Comparison of ENCODE assay signal across 9 cellular contexts in genomic region chr13:30307966-30308290, GRCh38. TPM values are rescaled to one million over a fixed set of nuclear protein-coding genes. Genes with fewer than 3 reads are reported as not detected.
DNase-seq lines count a peak whose midpoint lies in the region; ATAC-seq, FAIRE-seq and TF ChIP-seq lines count a peak whose summit lies in the region.
"Had no signal": no experiment of that assay in that cellular context is flagged by ENCODE, and none has a peak within 500 bp of the region (broad histone marks: within the 10 kb centered on the region; RNA-seq: fewer than 3 reads in every experiment).

No MANE protein-coding gene starts in this region.

- dilution Hi-C loops in keratinocyte (cut with MboI; ENCODE audit: extremely low pct_ligation_motif_present, low sequenced_read_pairs), result no loop called here

- H3K4me3 ChIP-seq in keratinocyte (ENCODE audit: control insufficient read depth in 2 of 3, extremely low read depth in 1 of 3, insufficient read depth in 2 of 3, low read depth in 1 of 3, low read length in 3 of 3) (peak overlapping the region; percentile 86 to 96 (median 91)), suprapubic skin (peak overlapping the region; percentile 88)

- peaks cover 36% of the 10 kb centered on the region for H3K79me2 ChIP-seq in keratinocyte (ENCODE audit: control insufficient read depth, insufficient read depth, low read length)

- H3K4me3 Mint-ChIP-seq in T-helper 1 cell treated with Interleukin-12 subunit alpha and Interleukin-12 subunit beta and Interleukin-4 antibody, amounts not matched to agents 30 μg/mL and 1 μg/mL, for 36 hours, result peak overlapping the region; percentile 88
- peak overlapping the region; percentile 86 for H3K4me3 Mint-ChIP-seq in activated T-helper 2 cell treated with anti-CD3 and anti-CD28 coated beads, Interferon-gamma antibody, Interleukin-2, Interleukin-4, amounts not matched to agents 10 μg/mL and 5 μg/mL and 100 μg/mL, durations not matched to agents 14 hours and 24 hours and 36 hours (ENCODE audit: low read depth)

- intact Hi-C loops in activated T-helper 2 cell treated with anti-CD3 and anti-CD28 coated beads, Interferon-gamma antibody, Interleukin-2, Interleukin-4, amounts not matched to agents 10 μg/mL and 5 μg/mL and 100 μg/mL, durations not matched to agents 14 hours and 24 hours and 36 hours (cut with micrococcal nuclease), result loop anchor here (2.0 to 10.0 kb wide), 9 partner anchors 56 to 551 kb away; partner anchors contain the start of genes HMGB1, UBE2L5 and USPL1

- H3K36me3 ChIP-seq in keratinocyte (ENCODE audit: control insufficient read depth in 2 of 2, extremely low read depth in 1 of 2, insufficient read depth in 2 of 2, low read length in 2 of 2) (peaks cover 0 to 6% of the 10 kb centered on the region in 2 experiments), suprapubic skin (no peaks in the 10 kb centered on the region)

- H3K9me1 ChIP-seq in keratinocyte (ENCODE audit: control insufficient read depth, extremely low read depth, insufficient read depth, low read length), result no peaks in the 10 kb centered on the region

- H3K4me2 ChIP-seq in keratinocyte (ENCODE audit: control insufficient read depth, extremely low read depth, insufficient read depth, low read depth, low read length), result peak overlapping the region; percentile 77

- H3K4me1 ChIP-seq in keratinocyte (ENCODE audit: control insufficient read depth, extremely low read depth, insufficient read depth, low read length) (peaks cover 13% of the 10 kb centered on the region), suprapubic skin (peaks cover 50% of the 10 kb centered on the region)

- peaks cover 37% of the 10 kb centered on the region for H3K4me1 Mint-ChIP-seq in T-helper 1 cell treated with Interleukin-12 subunit alpha and Interleukin-12 subunit beta and Interleukin-4 antibody, amounts not matched to agents 30 μg/mL and 1 μg/mL, for 36 hours (ENCODE audit: low read depth)
- H3K4me1 Mint-ChIP-seq in activated T-helper 2 cell treated with anti-CD3 and anti-CD28 coated beads, Interferon-gamma antibody, Interleukin-2, Interleukin-4, amounts not matched to agents 10 μg/mL and 5 μg/mL and 100 μg/mL, durations not matched to agents 14 hours and 24 hours and 36 hours (ENCODE audit: low read depth), result peaks cover 38% of the 10 kb centered on the region

- TF ChIP-seq POLR2A in suprapubic skin (IDR thresholded peaks at IDR 0.05), result no peak

- 30% methylated on average over 8 of the region's 8 CpGs for WGBS in suprapubic skin

- peak overlapping the region; percentile 84 for H3K9ac ChIP-seq in keratinocyte (ENCODE audit: control insufficient read depth, extremely low read depth, insufficient read depth, low read length)

- no peaks in the 10 kb centered on the region for H3K9me3 ChIP-seq in keratinocyte (ENCODE audit: control insufficient read depth, low read depth, low read length)
- H3K9me3 ChIP-seq in suprapubic skin, result no peaks in the 10 kb centered on the region

- ATAC-seq in GM18873 (IDR thresholded peaks at IDR 0.05; ENCODE audit: low FRiP score, unreplicated experiment), result no peak

- H4K20me1 ChIP-seq in keratinocyte (ENCODE audit: control insufficient read depth, extremely low read depth, insufficient read depth, low read length), result no peaks in the 10 kb centered on the region

- H3K9me3 Mint-ChIP-seq in T-helper 1 cell treated with Interleukin-12 subunit alpha and Interleukin-12 subunit beta and Interleukin-4 antibody, amounts not matched to agents 30 μg/mL and 1 μg/mL, for 36 hours, result no peaks in the 10 kb centered on the region
- no peaks in the 10 kb centered on the region for H3K9me3 Mint-ChIP-seq in activated T-helper 2 cell treated with anti-CD3 and anti-CD28 coated beads, Interferon-gamma antibody, Interleukin-2, Interleukin-4, amounts not matched to agents 10 μg/mL and 5 μg/mL and 100 μg/mL, durations not matched to agents 14 hours and 24 hours and 36 hours

- H3K27ac ChIP-seq in keratinocyte (ENCODE audit: control insufficient read depth, insufficient read depth, low read length), result peak overlapping the region; percentile 69
- H3K27ac ChIP-seq in suprapubic skin, result peak overlapping the region; percentile 89

- H3K27me3 Mint-ChIP-seq in T-helper 1 cell treated with Interleukin-12 subunit alpha and Interleukin-12 subunit beta and Interleukin-4 antibody, amounts not matched to agents 30 μg/mL and 1 μg/mL, for 36 hours (ENCODE audit: low read depth), result no peaks in the 10 kb centered on the region
- H3K27me3 Mint-ChIP-seq in activated T-helper 2 cell treated with anti-CD3 and anti-CD28 coated beads, Interferon-gamma antibody, Interleukin-2, Interleukin-4, amounts not matched to agents 10 μg/mL and 5 μg/mL and 100 μg/mL, durations not matched to agents 14 hours and 24 hours and 36 hours (ENCODE audit: low read depth), result no peaks in the 10 kb centered on the region

- peak overlapping the region; percentile 98 for H2AFZ ChIP-seq in keratinocyte (ENCODE audit: control insufficient read depth, low read length)

- no peak for TF ChIP-seq EP300 in suprapubic skin (IDR thresholded peaks at IDR 0.05)

- TF ChIP-seq CTCF in keratinocyte (optimal IDR thresholded peaks at IDR 0.05 in 1 of 3, IDR thresholded peaks at IDR 0.05 in 1 of 3, conservative IDR thresholded peaks at IDR 0.05 in 1 of 3; ENCODE audit: extremely low read depth in 1 of 3, insufficient read depth in 2 of 3, low read length in 3 of 3) (no peak), suprapubic skin (IDR thresholded peaks at IDR 0.05) (no peak)

- DNase-seq in T-helper 1 cell, result no peak
- no peak for DNase-seq in activated T-helper 2 cell treated with anti-CD3 and anti-CD28 coated beads, Interferon-gamma antibody, Interleukin-2, Interleukin-4, amounts not matched to agents 10 μg/mL and 5 μg/mL and 100 μg/mL, durations not matched to agents 14 hours and 24 hours and 36 hours (ENCODE audit: low spot score)
- DNase-seq in keratinocyte (ENCODE audit: low read depth, low spot score), result no peak
- no peak for DNase-seq in suprapubic skin (ENCODE audit: low spot score in 2 of 2)
- no peak for DNase-seq in NCI-H2081 (lab: John Stamatoyannopoulos, UW)
- DNase-seq in HTR-8/SVneo (ENCODE audit: insufficient read length, low spot score), result no peak

- H3K27ac Mint-ChIP-seq in T-helper 1 cell treated with Interleukin-12 subunit alpha and Interleukin-12 subunit beta and Interleukin-4 antibody, amounts not matched to agents 30 μg/mL and 1 μg/mL, for 36 hours, result no peak overlapping the region
- H3K27ac Mint-ChIP-seq in activated T-helper 2 cell treated with anti-CD3 and anti-CD28 coated beads, Interferon-gamma antibody, Interleukin-2, Interleukin-4, amounts not matched to agents 10 μg/mL and 5 μg/mL and 100 μg/mL, durations not matched to agents 14 hours and 24 hours and 36 hours, result no peak overlapping the region

- peaks cover 9% of the 10 kb centered on the region for H3K36me3 Mint-ChIP-seq in T-helper 1 cell treated with Interleukin-12 subunit alpha and Interleukin-12 subunit beta and Interleukin-4 antibody, amounts not matched to agents 30 μg/mL and 1 μg/mL, for 36 hours (ENCODE audit: low read depth)
- H3K36me3 Mint-ChIP-seq in activated T-helper 2 cell treated with anti-CD3 and anti-CD28 coated beads, Interferon-gamma antibody, Interleukin-2, Interleukin-4, amounts not matched to agents 10 μg/mL and 5 μg/mL and 100 μg/mL, durations not matched to agents 14 hours and 24 hours and 36 hours (ENCODE audit: low read depth), result no peaks in the 10 kb centered on the region

- FAIRE-seq in keratinocyte (lab: Jason Lieb, UNC) (no peak), HTR-8/SVneo (lab: Jason Lieb, UNC) (no peak)
- FAIRE-seq: colon had no signal

- H3K27me3 ChIP-seq in keratinocyte (ENCODE audit: control insufficient read depth, extremely low read depth, insufficient read depth, low read length) (no peaks in the 10 kb centered on the region), suprapubic skin (no peaks in the 10 kb centered on the region)

RNA-seq across cellular contexts. Expression of gene KATNAL1, which starts 0.6 kb away (rescaled TPM):
- 10.8 and 13.0 TPM in 2 replicates for total RNA-seq in activated T-helper 2 cell treated with anti-CD3 and anti-CD28 coated beads, Interferon-gamma antibody, Interleukin-2, Interleukin-4, amounts not matched to agents 10 μg/mL and 5 μg/mL and 100 μg/mL, durations not matched to agents 14 hours and 24 hours and 36 hours
- 6.1 to 10.1 TPM (median 8.1 TPM) in 3 replicates for polyA plus RNA-seq in keratinocyte
- polyA plus RNA-seq in keratinocyte (2011; ENCODE audit: low read depth), result 3.6 TPM
- polyA plus RNA-seq in keratinocyte (2011; cell fraction: cytosol; rRNA removed), result 6.9 and 9.8 TPM in 2 replicates
- 9.6 and 10.4 TPM in 2 replicates for polyA plus RNA-seq in keratinocyte (2011; cell fraction: nucleus; rRNA removed)
- polyA plus RNA-seq in keratinocyte (2012; ENCODE audit: low replicate concordance), result 2.4 and 8.9 TPM in 2 replicates
- polyA minus RNA-seq in keratinocyte, result 3.2 to 17.6 TPM (median 9.6 TPM) in 3 replicates
- polyA minus RNA-seq in keratinocyte (2011; cell fraction: cytosol; rRNA and poly(A)+ RNA removed), result 6.5 TPM
- polyA minus RNA-seq in keratinocyte (2011; cell fraction: nucleus; rRNA and poly(A)+ RNA removed), result 13.9 and 24.7 TPM in 2 replicates
- 1 to 10 TPM; 5.9 to 9.4 (median 7.5) TPM for total RNA-seq in suprapubic skin
